In genomic region chr17:19507673-19508326, GRCh38 we compare ENCODE assay signal across 8 cellular contexts. TPM values are rescaled to one million over a fixed set of nuclear protein-coding genes. Genes with fewer than 3 reads are reported as not detected.
DNase-seq lines count a peak whose midpoint lies in the region; ATAC-seq, FAIRE-seq and TF ChIP-seq lines count a peak whose summit lies in the region.

No MANE protein-coding gene starts in this region.

- H3K4me2 ChIP-seq in HepG2 (ENCODE audit: low read depth, low read length): peak overlapping the region; percentile 77

- CTCF ChIA-PET in HepG2 (lab: Yijun Ruan, JAX; ENCODE audit: low intra/inter-chr PET ratio, low total read pairs): no interaction called here

- peak overlapping the region; percentile 56 for H3K9ac ChIP-seq in HepG2 (ENCODE audit: insufficient read depth, low read depth, low read length)

- FAIRE-seq in A204.1 (lab: Jason Lieb, UNC): peak; percentile 93
- FAIRE-seq in HepG2 (lab: Jason Lieb, UNC): peak; percentile 86

- no peak overlapping the region for H3K27ac ChIP-seq in HepG2 (ENCODE audit: extremely low read length, insufficient read depth, low read length)

- H2AFZ ChIP-seq in HepG2 (ENCODE audit: low read length): no peak overlapping the region

- peaks cover 0 to 7% of the 10 kb centered on the region in 2 experiments; a peak in 2 of 5 replicates for H3K27me3 ChIP-seq in HepG2 (ENCODE audit: control insufficient read depth in 1 of 2, insufficient read depth in 2 of 2, low read length in 2 of 2)

- in situ Hi-C loops in HepG2 (cut with HindIII; ENCODE audit: extremely low pct_ligation_motif_present, low pct_unique_long_range_greater_than_20kb): loop anchor here (25.0 kb wide), 1 partner anchor 205 kb away; the partner anchor contains the start of gene SLC47A2

- ATAC-seq in GM18861 (IDR thresholded peaks at IDR 0.05; ENCODE audit: unreplicated experiment): peak; percentile 77
- peak; percentile 86 for ATAC-seq in HG03342 (IDR thresholded peaks at IDR 0.05; ENCODE audit: unreplicated experiment)
- peak; percentile 89 for ATAC-seq in HepG2

- DNase-seq in NCI-H524 (lab: John Stamatoyannopoulos, UW): peak; percentile 91 to 93
- peak; percentile 78 to 81 for DNase-seq in activated CD4-positive, alpha-beta T cell treated with anti-CD3 and anti-CD28 coated beads, Interleukin-2, amount 50 U/mL, for 48 hours
- DNase-seq in dermis microvascular lymphatic vessel endothelial cell (ENCODE audit: low read depth in 2 of 2): peak; percentile 87 to 89
- DNase-seq in HepG2 (ENCODE audit: low spot score): peak; percentile 82
- peak; percentile 71 for DNase-seq in stimulated activated CD4-positive, alpha-beta T cell treated with anti-CD3 and anti-CD28 coated beads, Interleukin-2, amount 100 ng/mL, for 4 hours (ENCODE audit: low read depth)

- H3K36me3 ChIP-seq in HepG2 (replicated peaks in 1 of 2; ENCODE audit: control insufficient read depth in 1 of 2, insufficient read depth in 2 of 2, low read length in 2 of 2): no peaks in the 10 kb centered on the region

- peaks cover 36% of the 10 kb centered on the region for H3K4me1 ChIP-seq in HepG2 (ENCODE audit: insufficient read depth, low read length)

- POLR2A ChIA-PET in HepG2 (lab: Yijun Ruan, JAX): no interaction called here

- H3K79me2 ChIP-seq in HepG2 (ENCODE audit: insufficient read depth, low read length): no peaks in the 10 kb centered on the region

- H3K4me3 ChIP-seq in HepG2 (replicated peaks in 1 of 3; ENCODE audit: insufficient read depth in 1 of 3, low read depth in 2 of 3, low read length in 3 of 3): peak overlapping the region; percentile 69 to 77 (median 75)

- intact Hi-C loops in HepG2 (cut with micrococcal nuclease; ENCODE audit: unreplicated experiment): loop anchor here (2.0 kb wide), 1 partner anchor 255 kb away; no protein-coding TSS in a partner anchor

- 2% methylated on average over 27 of the region's 51 CpGs for WGBS in HepG2 (ENCODE audit: low lambda C conversion rate)

- TF ChIP-seq EP300 in HepG2 (IDR thresholded peaks at IDR 0.05; ENCODE audit: low read depth in 2 of 2, low read length in 2 of 2) (no peak), HepG2 (CRISPR knock-in tag; IDR thresholded peaks at IDR 0.05; ENCODE audit: borderline replicate concordance) (0 out of 2 replicates have a peak, but pooled peaks have one; percentile 9)

- no peak for TF ChIP-seq POLR2A in HepG2 (IDR thresholded peaks at IDR 0.05; ENCODE audit: insufficient read depth in 1 of 2, low read depth in 2 of 2, low read length in 2 of 2)

- TF ChIP-seq RAD21 in HepG2 (CRISPR knock-in tag; IDR thresholded peaks at IDR 0.05): no peak

- H3K9me3 ChIP-seq in HepG2 (ENCODE audit: low read length): no peaks in the 10 kb centered on the region

- no TSS peak for BruUV-seq in HepG2 (replicated peaks; lab: Mats Ljungman, UMichigan)

- TF ChIP-seq CTCF in HepG2 (CRISPR knock-in tag; IDR thresholded peaks at IDR 0.05): peak; percentile 44; the same call in 1 of the 2 replicates

- no peaks in the 10 kb centered on the region for H4K20me1 ChIP-seq in HepG2 (ENCODE audit: insufficient read depth, low read length)

TF ChIP-seq in HepG2, 621 proteins besides CTCF, POLR2A, EP300 and RAD21 (continues in another document):
- TF ChIP-seq ZNF652 (CRISPR knock-in tag; IDR thresholded peaks at IDR 0.05; ENCODE audit: borderline replicate concordance, low read depth) (no peak), EHMT2 (IDR thresholded peaks at IDR 0.05; ENCODE audit: borderline replicate concordance, low read depth, low read length) (no peak), BCL3 (CRISPR knock-in tag; IDR thresholded peaks at IDR 0.05) (0 out of 2 replicates have a peak, but pooled peaks have one; percentile 41), ZNF619 (CRISPR knock-in tag; IDR thresholded peaks at IDR 0.05) (no peak), DDIT3 (CRISPR knock-in tag; IDR thresholded peaks at IDR 0.05) (0 out of 2 replicates have a peak, but pooled peaks have one; percentile 62), MYPOP (CRISPR knock-in tag; IDR thresholded peaks at IDR 0.05) (peak; percentile 90), RORA (CRISPR knock-in tag; IDR thresholded peaks at IDR 0.05) (no peak), MEIS2 (CRISPR knock-in tag; IDR thresholded peaks at IDR 0.05) (0 out of 2 replicates have a peak, but pooled peaks have one; percentile 40), ATF3 (CRISPR knock-in tag; IDR thresholded peaks at IDR 0.05) (no peak), KAT7 (CRISPR knock-in tag; IDR thresholded peaks at IDR 0.05; ENCODE audit: borderline replicate concordance) (peak; percentile 66; the same call in 1 of the 2 replicates), KDM3A (CRISPR knock-in tag; IDR thresholded peaks at IDR 0.05; ENCODE audit: low read depth) (peak; percentile 23; the same call in 1 of the 2 replicates), HOMEZ (CRISPR knock-in tag; IDR thresholded peaks at IDR 0.05; ENCODE audit: low read depth) (0 out of 2 replicates have a peak, but pooled peaks have one; percentile 43)

RNA-seq across cellular contexts. Expression of gene SLC47A1, which starts 25.9 kb away (rescaled TPM):
- total RNA-seq in dermis microvascular lymphatic vessel endothelial cell (0.63 and 1.7 TPM in 2 replicates), HepG2 (2016; rRNA removed; fragmentation: Illumina TruSeq; extraction: Trizol) (38.0 and 67.5 TPM in 2 replicates)
- total RNA-seq in HepG2 (2016; cell fraction: cytosol; rRNA removed; fragmentation: Illumina TruSeq; extraction: Trizol; ENCODE audit: low read depth): 22.7 and 24.7 TPM in 2 replicates
- total RNA-seq in HepG2 (2016; cell fraction: insoluble cytoplasmic fraction; rRNA removed; fragmentation: Illumina TruSeq; extraction: Trizol): 36.6 and 66.0 TPM in 2 replicates
- 42.1 and 43.9 TPM in 2 replicates for total RNA-seq in HepG2 (2016; cell fraction: membrane; rRNA removed; fragmentation: Illumina TruSeq; extraction: Trizol)
- total RNA-seq in HepG2 (2016; cell fraction: nucleus; rRNA removed; fragmentation: Illumina TruSeq; extraction: Trizol): 68.7 and 71.8 TPM in 2 replicates
- polyA plus RNA-seq in HepG2 (2011; rRNA removed): 42.1 and 54.0 TPM in 2 replicates
- polyA plus RNA-seq in HepG2 (2011; cell fraction: cytosol; rRNA removed): 58.1 and 59.4 TPM in 2 replicates
- polyA plus RNA-seq in HepG2 (2011; cell fraction: nucleus; rRNA removed): 117 and 122 TPM in 2 replicates
- 53.4 and 66.1 TPM in 2 replicates for polyA plus RNA-seq in HepG2 (2012)
- 12.9 and 14.1 TPM in 2 replicates for polyA plus RNA-seq in HepG2 (2016; cell fraction: cytosol; fragmentation: Illumina TruSeq; extraction: Trizol; ENCODE audit: low read depth)
- 34.5 and 35.1 TPM in 2 replicates for polyA plus RNA-seq in HepG2 (2016; cell fraction: insoluble cytoplasmic fraction; fragmentation: Illumina TruSeq; extraction: Trizol; ENCODE audit: low read depth)
- 25.8 and 26.4 TPM in 2 replicates for polyA plus RNA-seq in HepG2 (2016; cell fraction: membrane; fragmentation: Illumina TruSeq; extraction: Trizol; ENCODE audit: low read depth)
- 136 and 139 TPM in 2 replicates for polyA plus RNA-seq in HepG2 (2016; cell fraction: nucleus; fragmentation: Illumina TruSeq; extraction: Trizol; ENCODE audit: insufficient read depth, low read depth)
- polyA minus RNA-seq in HepG2 (2011; rRNA and poly(A)+ RNA removed; ENCODE audit: low replicate concordance): 14.1 and 431 TPM in 2 replicates
- polyA minus RNA-seq in HepG2 (2011; cell fraction: cytosol; rRNA and poly(A)+ RNA removed): 50.8 and 61.4 TPM in 2 replicates
- polyA minus RNA-seq in HepG2 (2011; cell fraction: nucleus; rRNA and poly(A)+ RNA removed): 40.2 and 44.1 TPM in 2 replicates
